1 cellular context compared by ENCODE assay signal in genomic region chr16:47143677-47144558, GRCh38.
TF ChIP-seq lines count a peak whose summit lies in the region.

NETO2 (minus strand) TSS chr16:47143945; CDS start chr16:47143612, 333 bp downstream.

TF ChIP-seq in HepG2, 621 proteins besides CTCF, POLR2A, EP300 and RAD21 (continued from another document and continues in another):
- TF ChIP-seq SNAPC4 (CRISPR knock-in tag; IDR thresholded peaks at IDR 0.05) (no peak), NFYC (CRISPR knock-in tag; IDR thresholded peaks at IDR 0.05) (no peak), EEA1 (CRISPR knock-in tag; IDR thresholded peaks at IDR 0.05; ENCODE audit: borderline replicate concordance) (no peak; the same call in 1 of the 2 replicates), TFDP1 (CRISPR knock-in tag; IDR thresholded peaks at IDR 0.05; ENCODE audit: borderline replicate concordance) (peak; percentile 49; the same call in 1 of the 2 replicates), ZNF24 (IDR thresholded peaks at IDR 0.05) (no peak), GMEB1 (CRISPR knock-in tag; IDR thresholded peaks at IDR 0.05; ENCODE audit: borderline replicate concordance) (peak; percentile 35; the same call in 1 of the 2 replicates), ZNF547 (CRISPR knock-in tag; IDR thresholded peaks at IDR 0.05) (no peak), EZH2 (conservative IDR thresholded peaks at IDR 0.05; ENCODE audit: low read depth, low read length) (no peak), ARNTL (CRISPR knock-in tag; IDR thresholded peaks at IDR 0.05) (0 out of 2 replicates have a peak, but pooled peaks have one; percentile 26), FOXP1 (IDR thresholded peaks at IDR 0.05) (no peak), FOXP1 (CRISPR knock-in tag; IDR thresholded peaks at IDR 0.05) (no peak), DMAP1 (CRISPR knock-in tag; IDR thresholded peaks at IDR 0.05) (no peak), IKZF5 (CRISPR knock-in tag; IDR thresholded peaks at IDR 0.05) (0 out of 2 replicates have a peak, but pooled peaks have one; percentile 40), MXD4 (CRISPR knock-in tag; IDR thresholded peaks at IDR 0.05) (no peak), TEF (CRISPR knock-in tag; IDR thresholded peaks at IDR 0.05) (no peak), ATAD3A (CRISPR knock-in tag; IDR thresholded peaks at IDR 0.05) (no peak), ZBTB3 (CRISPR knock-in tag; IDR thresholded peaks at IDR 0.05; ENCODE audit: borderline replicate concordance, low read depth) (no peak), ZNF121 (CRISPR knock-in tag; IDR thresholded peaks at IDR 0.05) (no peak), U2AF2 (IDR thresholded peaks at IDR 0.05; ENCODE audit: low read depth, low read length) (no peak), ZNF367 (CRISPR knock-in tag; IDR thresholded peaks at IDR 0.05; ENCODE audit: borderline replicate concordance) (no peak), ZNF207 (IDR thresholded peaks at IDR 0.05; ENCODE audit: borderline replicate concordance) (no peak), REPIN1 (CRISPR knock-in tag; IDR thresholded peaks at IDR 0.05; ENCODE audit: borderline replicate concordance, low read depth) (no peak), ZNF614 (CRISPR knock-in tag; IDR thresholded peaks at IDR 0.05; ENCODE audit: borderline replicate concordance) (no peak), ZNF577 (CRISPR knock-in tag; IDR thresholded peaks at IDR 0.05; ENCODE audit: borderline replicate concordance, low read depth) (no peak), BCLAF1 (IDR thresholded peaks at IDR 0.05) (no peak), ZZZ3 (CRISPR knock-in tag; IDR thresholded peaks at IDR 0.05; ENCODE audit: borderline replicate concordance) (0 out of 2 replicates have a peak, but pooled peaks have one; percentile 9), ZKSCAN5 (CRISPR knock-in tag; IDR thresholded peaks at IDR 0.05) (no peak), REXO4 (CRISPR knock-in tag; IDR thresholded peaks at IDR 0.05; ENCODE audit: borderline replicate concordance) (no peak), ZSCAN5A (CRISPR knock-in tag; IDR thresholded peaks at IDR 0.05; ENCODE audit: borderline replicate concordance) (no peak), ZNF570 (CRISPR knock-in tag; IDR thresholded peaks at IDR 0.05; ENCODE audit: borderline replicate concordance) (0 out of 2 replicates have a peak, but pooled peaks have one; percentile 39), HIC2 (CRISPR knock-in tag; IDR thresholded peaks at IDR 0.05; ENCODE audit: low read depth) (peak; percentile 72; the same call in 1 of the 2 replicates), MXD1 (CRISPR knock-in tag; IDR thresholded peaks at IDR 0.05) (no peak; the same call in 1 of the 2 replicates), HOXA3 (CRISPR knock-in tag; IDR thresholded peaks at IDR 0.05) (peak; percentile 49; the same call in 1 of the 2 replicates), MYC (CRISPR knock-in tag; IDR thresholded peaks at IDR 0.05; ENCODE audit: borderline replicate concordance) (peak; percentile 23; the same call in 1 of the 2 replicates), SMAD9 (CRISPR knock-in tag; IDR thresholded peaks at IDR 0.05) (no peak), UBTF (CRISPR knock-in tag; IDR thresholded peaks at IDR 0.05) (peak; percentile 82), ZNF597 (CRISPR knock-in tag; IDR thresholded peaks at IDR 0.05) (no peak), ZNF260 (CRISPR knock-in tag; IDR thresholded peaks at IDR 0.05; ENCODE audit: borderline replicate concordance, low read depth) (no peak), NFE2L1 (CRISPR knock-in tag; IDR thresholded peaks at IDR 0.05; ENCODE audit: borderline replicate concordance) (no peak), KDM5A (IDR thresholded peaks at IDR 0.05; ENCODE audit: borderline replicate concordance, low read length) (no peak), ZNF337 (CRISPR knock-in tag; IDR thresholded peaks at IDR 0.05; ENCODE audit: borderline replicate concordance, low read depth) (no peak), ZFY (CRISPR knock-in tag; IDR thresholded peaks at IDR 0.05) (0 out of 2 replicates have a peak, but pooled peaks have one; percentile 0)
